In genomic region chr11:16738949-16739262, GRCh38 we compare ENCODE assay signal across 8 cellular contexts. TPM values are rescaled to one million over a fixed set of nuclear protein-coding genes. Genes with fewer than 3 reads are reported as not detected.
DNase-seq lines count a peak whose midpoint lies in the region; ATAC-seq and TF ChIP-seq lines count a peak whose summit lies in the region.

No MANE protein-coding gene starts in this region.

- peak overlapping the region; percentile 5 for H4K8ac ChIP-seq in mesendoderm (ENCODE audit: low read depth, low read length)

- H3K27me3 ChIP-seq in ACC112 (ENCODE audit: insufficient read depth, low read length), result no peaks in the 10 kb centered on the region
- no peaks in the 10 kb centered on the region for H3K27me3 ChIP-seq in GM23248 (replicated peaks; ENCODE audit: insufficient read depth)
- H3K27me3 ChIP-seq in mesendoderm (ENCODE audit: insufficient read depth, low read length, poor library complexity), result no peaks in the 10 kb centered on the region

- 0 out of 2 replicates have a peak, but pooled peaks cover 4% of the 10 kb centered on the region for H3K36me3 ChIP-seq in ACC112 (ENCODE audit: insufficient read depth, low read length)
- peaks cover 4% of the 10 kb centered on the region; the same call in 1 of the 2 replicates for H3K36me3 ChIP-seq in GM23248 (ENCODE audit: low read depth)
- no peaks in the 10 kb centered on the region for H3K36me3 ChIP-seq in mesendoderm (ENCODE audit: control insufficient read depth, insufficient read depth, low read length)

- peak overlapping the region; percentile 95 for H3K56ac ChIP-seq in mesendoderm (ENCODE audit: low read length)

- H4K5ac ChIP-seq in mesendoderm (ENCODE audit: low read length), result no peak overlapping the region

- peaks cover 4% of the 10 kb centered on the region for H3K79me1 ChIP-seq in mesendoderm (ENCODE audit: low read length)

- H3K9ac ChIP-seq in GM23248 (peak overlapping the region; percentile 100), mesendoderm (ENCODE audit: low read length) (peak overlapping the region; percentile 96)

- H2BK120ac ChIP-seq in mesendoderm (ENCODE audit: low read depth, low read length), result no peak overlapping the region

- peak overlapping the region; percentile 78 for H3K18ac ChIP-seq in mesendoderm (ENCODE audit: low read length)

- WGBS in GM23248 (ENCODE audit: low coverage in 1 of 2, low lambda C conversion rate in 2 of 2, missing lambda C conversion rate in 2 of 2), 2 experiments, result 1% methylated on average over 14 of the region's 14 CpGs
- no CpG with 5 or more reads among the region's 14 CpGs for WGBS in mesendoderm (ENCODE audit: extremely low coverage, insufficient coverage, low lambda C conversion rate)

- H3K27ac ChIP-seq in ACC112 (ENCODE audit: low read depth, low read length) (peak overlapping the region; percentile 77), GM23248 (peak overlapping the region; percentile 95), angular gyrus (ENCODE audit: low read depth, low read length) (peak overlapping the region; percentile 96), mesendoderm (ENCODE audit: low read depth, low read length) (peak overlapping the region; percentile 13)

- TF ChIP-seq CTCF in GM10266 (IDR thresholded peaks at IDR 0.05; ENCODE audit: control insufficient read depth, insufficient read depth, low read depth, missing control alignments), result no peak

- H3K4me1 ChIP-seq in ACC112 (ENCODE audit: control insufficient read depth, insufficient read depth, low read length, unreplicated experiment) (peaks cover 25% of the 10 kb centered on the region), GM23248 (ENCODE audit: insufficient read depth) (peaks cover 30% of the 10 kb centered on the region), mesendoderm (ENCODE audit: control insufficient read depth, low read depth, low read length) (no peaks in the 10 kb centered on the region)

- no peak overlapping the region for H2BK15ac ChIP-seq in mesendoderm (replicated peaks; ENCODE audit: low read depth)

- H3K4me2 ChIP-seq in GM23248 (ENCODE audit: unreplicated experiment) (peak overlapping the region; percentile 95), mesendoderm (ENCODE audit: low read length) (peak overlapping the region; percentile 98)

- in situ Hi-C loops in GM23248 (cut with MboI), result no loop called here

- H2AFZ ChIP-seq in ACC112 (ENCODE audit: low read length, unreplicated experiment) (peak overlapping the region; percentile 71), GM23248 (peak overlapping the region; percentile 77)

- H3K23ac ChIP-seq in mesendoderm (ENCODE audit: low read length), result no peak overlapping the region

- H2BK5ac ChIP-seq in mesendoderm (ENCODE audit: low read length), result peak overlapping the region; percentile 44

- H3K4me3 ChIP-seq in ACC112 (ENCODE audit: low read depth, low read length) (peak overlapping the region; percentile 91), GM23248 (peak overlapping the region; percentile 97), mesendoderm (ENCODE audit: low read length) (peak overlapping the region; percentile 95)

- no peaks in the 10 kb centered on the region for H3K9me2 ChIP-seq in GM23248 (ENCODE audit: insufficient read depth)

- DNase-seq in GM23248 (no peak), mesendoderm (no peak), NCI-H524 (lab: John Stamatoyannopoulos, UW) (no peak), GM10266 (ENCODE audit: extremely low spot score) (no peak), NCI-H774 (lab: John Stamatoyannopoulos, UW) (no peak)

- H3K79me2 ChIP-seq in ACC112 (ENCODE audit: control insufficient read depth, insufficient read depth, low read length, unreplicated experiment) (peaks cover 50% of the 10 kb centered on the region), GM23248 (ENCODE audit: insufficient read depth) (peaks cover 63% of the 10 kb centered on the region), mesendoderm (ENCODE audit: control insufficient read depth, insufficient read depth, low read length) (peaks cover 38% of the 10 kb centered on the region)

- no peaks in the 10 kb centered on the region for H3F3A ChIP-seq in GM23248 (ENCODE audit: insufficient read depth)

- no peak for ATAC-seq in GM21825 (IDR thresholded peaks at IDR 0.05; ENCODE audit: unreplicated experiment)

- H2AK5ac ChIP-seq in mesendoderm (ENCODE audit: low read length), result peak overlapping the region; percentile 14

- H3K4ac ChIP-seq in mesendoderm (ENCODE audit: low read depth, low read length), result no peak overlapping the region

- no peaks in the 10 kb centered on the region for H3K9me3 ChIP-seq in GM23248 (ENCODE audit: low read depth)

- no peaks in the 10 kb centered on the region; the same call in 1 of the 2 replicates for H4K20me1 ChIP-seq in GM23248 (ENCODE audit: insufficient read depth)

RNA-seq across cellular contexts. Expression of gene C11orf58, which starts 0.5 kb away (rescaled TPM):
- 130 and 153 TPM in 2 replicates for total RNA-seq in GM23248 (2014; rRNA removed; shearing (Covaris generic))
- polyA plus RNA-seq in GM23248 (2016; fragmentation: Nextera tagmentation; extraction: Ambion mirVana), result 219 and 226 TPM in 2 replicates
- 182 TPM for polyA plus RNA-seq in mesendoderm (2013, experiment 1 of 2)
- polyA plus RNA-seq in mesendoderm (2013, experiment 2 of 2), result 183 TPM

Comparison
In these comparisons a context has a peak if more than half of its experiments do, and no peak if none do; other contexts are left out.
1. H3K27ac ChIP-seq: peak in every context shown above with its lines; median percentile 96 in angular gyrus; 95 in GM23248; 77 in ACC112; 13 in mesendoderm.